ENCODE assay signal across 20 cellular contexts in genomic region chr10:72630144-72630543, GRCh38.
"Had no signal": no experiment of that assay in that cellular context is flagged by ENCODE, and none has a peak within 500 bp of the region (broad histone marks: within the 10 kb centered on the region; RNA-seq: fewer than 3 reads in every experiment).

No MANE protein-coding gene starts in this region.

- DNase-seq: IMR-90, Karpas-422, KG1, MM.1S, NCI-H1092 treated with DMSO at 0.1 percent for 48 hours, NCI-H1436, NCI-H187, NCI-H2029, NCI-H2081 treated with DMSO at 0.1 percent for 48 hours, NCI-H2171, NCI-H226, NCI-H446, NCI-H510A, NCI-H524 treated with DMSO at 0.1 percent for 48 hours, NCI-H69, NCI-H774, SHP77 had no signal

- H3K27ac ChIP-seq: RWPE1 had no signal

- ATAC-seq: Panc1, SK-N-SH treated with all-trans-retinoic acid at 6 μM for 48 hours had no signal
